ENCODE assay signal across 12 cellular contexts in genomic region chr11:10318527-10318802, GRCh38. TPM values are rescaled to one million over a fixed set of nuclear protein-coding genes. Genes with fewer than 3 reads are reported as not detected.
DNase-seq lines count a peak whose midpoint lies in the region; ATAC-seq, FAIRE-seq and TF ChIP-seq lines count a peak whose summit lies in the region.
"Had no signal": no experiment of that assay in that cellular context is flagged by ENCODE, and none has a peak within 500 bp of the region (broad histone marks: within the 10 kb centered on the region; RNA-seq: fewer than 3 reads in every experiment).

No MANE protein-coding gene starts in this region.

- H3K27ac Mint-ChIP-seq in activated naive CD8-positive, alpha-beta T cell treated with anti-CD3 and anti-CD28 coated beads, Interleukin-2, amount 50 U/mL, for 24 hours: peak overlapping the region; percentile 9
- H3K27ac Mint-ChIP-seq in osteocyte (ENCODE audit: unreplicated experiment): no peak overlapping the region

- no peak for ATAC-seq in activated naive CD8-positive, alpha-beta T cell treated with anti-CD3 and anti-CD28 coated beads, Interleukin-2, amount 50 U/mL, for 24 hours
- ATAC-seq in GM18511 (IDR thresholded peaks at IDR 0.05; ENCODE audit: unreplicated experiment): no peak

- no peak overlapping the region for H3K4me3 ChIP-seq in small intestine (ENCODE audit: low read depth in 1 of 2, low read length in 2 of 2)

- peaks cover 5 to 9% of the 10 kb centered on the region in 2 donors for H3K4me1 ChIP-seq in small intestine (ENCODE audit: control insufficient read depth in 2 of 2, insufficient read depth in 1 of 2, low read depth in 1 of 2, low read length in 1 of 2)

- FAIRE-seq in small intestine (lab: Jason Lieb, UNC): no peak
- FAIRE-seq: A204.1 had no signal

- TF ChIP-seq CTCF in osteocyte (IDR thresholded peaks at IDR 0.05): no peak

- no peaks in the 10 kb centered on the region for H3K36me3 Mint-ChIP-seq in activated naive CD8-positive, alpha-beta T cell treated with anti-CD3 and anti-CD28 coated beads, Interleukin-2, amount 50 U/mL, for 24 hours (ENCODE audit: low read depth)
- H3K36me3 Mint-ChIP-seq in osteocyte (ENCODE audit: unreplicated experiment): no peaks in the 10 kb centered on the region

- DNase-seq in NCI-H2107 treated with DMSO at 0.1 percent for 48 hours (lab: John Stamatoyannopoulos, UW; ENCODE audit: unreplicated experiment) (peak; percentile 72), NCI-H2107 (lab: John Stamatoyannopoulos, UW) (no peak), NCI-H2029 (lab: John Stamatoyannopoulos, UW) (peak; percentile 88), small intestine (peak; percentile 69), SW 1271 (lab: John Stamatoyannopoulos, UW) (no peak), osteocyte (ENCODE audit: extremely low spot score, unreplicated experiment) (no peak)
- DNase-seq in activated naive CD8-positive, alpha-beta T cell treated with anti-CD3 and anti-CD28 coated beads, Interleukin-2, amount 50 U/mL, for 24 hours: no peak
- DNase-seq: DMS79 treated with DMSO at 0.1 percent for 48 hours, NCI-H226, trophoblast cell had no signal

- 19 to 57% (median 40%) methylated on average over 3 of the region's 3 CpGs for WGBS in small intestine, 3 donors

- H3K27me3 ChIP-seq in small intestine (ENCODE audit: control insufficient read depth in 2 of 2, insufficient read depth in 2 of 2, low read length in 2 of 2): no peaks in the 10 kb centered on the region

- H3K9me3 Mint-ChIP-seq in activated naive CD8-positive, alpha-beta T cell treated with anti-CD3 and anti-CD28 coated beads, Interleukin-2, amount 50 U/mL, for 24 hours: no peaks in the 10 kb centered on the region
- H3K9me3 Mint-ChIP-seq in osteocyte (ENCODE audit: unreplicated experiment): no peaks in the 10 kb centered on the region

- peaks cover 30% of the 10 kb centered on the region for H3K4me1 Mint-ChIP-seq in activated naive CD8-positive, alpha-beta T cell treated with anti-CD3 and anti-CD28 coated beads, Interleukin-2, amount 50 U/mL, for 24 hours
- H3K4me1 Mint-ChIP-seq in osteocyte (ENCODE audit: unreplicated experiment): peaks cover 34% of the 10 kb centered on the region

- no peaks in the 10 kb centered on the region for H3K36me3 ChIP-seq in small intestine (ENCODE audit: control insufficient read depth in 2 of 2, insufficient read depth in 2 of 2, low read length in 2 of 2)

- H3K4me3 Mint-ChIP-seq in activated naive CD8-positive, alpha-beta T cell treated with anti-CD3 and anti-CD28 coated beads, Interleukin-2, amount 50 U/mL, for 24 hours: no peak overlapping the region
- H3K4me3 Mint-ChIP-seq in osteocyte (ENCODE audit: unreplicated experiment): no peak overlapping the region

- H3K27ac ChIP-seq in small intestine (ENCODE audit: low read depth in 1 of 2, low read length in 1 of 2): peak overlapping the region; percentile 11 to 68

- peaks cover 3% of the 10 kb centered on the region for H3K27me3 Mint-ChIP-seq in activated naive CD8-positive, alpha-beta T cell treated with anti-CD3 and anti-CD28 coated beads, Interleukin-2, amount 50 U/mL, for 24 hours
- no peaks in the 10 kb centered on the region for H3K27me3 Mint-ChIP-seq in osteocyte (ENCODE audit: unreplicated experiment)

- H3K9me3 ChIP-seq in small intestine (ENCODE audit: control insufficient read depth, low read depth): no peaks in the 10 kb centered on the region

RNA-seq across cellular contexts. Expression of gene ADM, which starts 13.6 kb away (rescaled TPM):
- polyA plus RNA-seq in small intestine: 10 to 100 TPM; 27.7 to 36.3 (median 29.7) TPM
- total RNA-seq in osteocyte: 239 and 244 TPM in 2 replicates

RNA-seq across cellular contexts. Expression of gene SBF2, which starts 24.4 kb away (rescaled TPM):
- 10 to 100 TPM; 10.0 to 17.4 (median 12.7) TPM for polyA plus RNA-seq in small intestine
- 65.2 and 80.0 TPM in 2 replicates for total RNA-seq in osteocyte

Comparison
In these comparisons a context has a peak if more than half of its experiments do, and no peak if none do; other contexts are left out.
1. DNase-seq: peak in NCI-H2107 treated with DMSO at 0.1 percent for 48 hours (single experiment), NCI-H2029 (single experiment) and small intestine (single experiment); none in NCI-H2107 (single experiment), activated naive CD8-positive, alpha-beta T cell treated with anti-CD3 and anti-CD28 coated beads, Interleukin-2, amount 50 U/mL, for 24 hours (single experiment), SW 1271 (0 of 2) and osteocyte (single experiment).